ENCODE assay signal across 24 cellular contexts in genomic region chr20:49346682-49347081, GRCh38.
DNase-seq lines count a peak whose midpoint lies in the region; ATAC-seq, FAIRE-seq and TF ChIP-seq lines count a peak whose summit lies in the region.
"Had no signal": no experiment of that assay in that cellular context is flagged by ENCODE, and none has a peak within 500 bp of the region (broad histone marks: within the 10 kb centered on the region; RNA-seq: fewer than 3 reads in every experiment).

No MANE protein-coding gene starts in this region.

- no peak for TF ChIP-seq EP300 in A549 (IDR thresholded peaks at IDR 0.05)

- H3K4me2 ChIP-seq in A549: no peak overlapping the region; the same call in 2 of the 3 replicates
- H3K4me2 ChIP-seq in OCI-LY7 (ENCODE audit: low read length): no peak overlapping the region

- no peak overlapping the region for H3K4me3 Mint-ChIP-seq in mesothelial cell of epicardium
- H3K4me3 Mint-ChIP-seq: activated T-cell treated with anti-CD3 and anti-CD28 coated beads, Interleukin-2, amount 50 U/mL, for 24 hours; CD8-positive, alpha-beta T cell; stimulated activated naive CD8-positive, alpha-beta T cell treated with anti-CD3 and anti-CD28 coated beads, Interleukin-15, Interleukin-2, amounts not matched to agents 100 ng/mL and 50 ng/mL, for 24 hours had no signal

- TF ChIP-seq CTCF in A549 (IDR thresholded peaks at IDR 0.05): no peak
- TF ChIP-seq CTCF in mesothelial cell of epicardium (IDR thresholded peaks at IDR 0.05; ENCODE audit: unreplicated experiment): no peak
- TF ChIP-seq CTCF in OCI-LY7 (conservative IDR thresholded peaks at IDR 0.05; ENCODE audit: low read length): no peak

- H3K79me2 ChIP-seq in OCI-LY7 (ENCODE audit: insufficient read depth, low read depth, low read length): no peaks in the 10 kb centered on the region

- H3K4me1 ChIP-seq in A549 (peaks cover 46% of the 10 kb centered on the region), OCI-LY7 (ENCODE audit: insufficient read depth, low read length, poor library complexity, severe bottlenecking) (no peaks in the 10 kb centered on the region)
- H3K4me1 ChIP-seq: upper lobe of right lung had no signal

- no peaks in the 10 kb centered on the region for H4K20me1 ChIP-seq in OCI-LY7 (ENCODE audit: insufficient read depth, low read length)

- H3K27me3 Mint-ChIP-seq in mesothelial cell of epicardium (ENCODE audit: low read depth): peaks cover 16% of the 10 kb centered on the region
- H3K27me3 Mint-ChIP-seq: stimulated activated naive CD8-positive, alpha-beta T cell treated with anti-CD3 and anti-CD28 coated beads, Interleukin-15, Interleukin-2, amounts not matched to agents 100 ng/mL and 50 ng/mL, for 24 hours had no signal

- intact Hi-C loops in OCI-LY7 (cut with micrococcal nuclease; ENCODE audit: unreplicated experiment): no loop called here

- POLR2A ChIA-PET in A549 (lab: Yijun Ruan, JAX) (no interaction called here), OCI-LY7 (lab: Charles Lee) (interaction anchor here (0.6 kb wide), 1 partner anchor 360 kb away, joined by 4 read pairs; no protein-coding TSS in a partner anchor)

- ATAC-seq in A549 (peak in 1 of 2 experiments; percentile 36; a peak in 3 of 6 replicates), GM21381 (IDR thresholded peaks at IDR 0.05; ENCODE audit: unreplicated experiment) (no peak)
- ATAC-seq: activated naive CD4-positive, alpha-beta T cell treated with anti-CD3 and anti-CD28 coated beads, Interleukin-2, amount 50 U/mL, for 72 hours; CD8-positive, alpha-beta T cell; gastroesophageal sphincter; left colon; upper lobe of right lung had no signal

- H3K9me3 ChIP-seq in A549: no peaks in the 10 kb centered on the region
- no peaks in the 10 kb centered on the region for H3K9me3 ChIP-seq in OCI-LY7 (ENCODE audit: low read length)
- H3K9me3 ChIP-seq: gastroesophageal sphincter, right atrium auricular region, upper lobe of right lung had no signal

- no peaks in the 10 kb centered on the region for H3K9me2 ChIP-seq in OCI-LY7 (ENCODE audit: insufficient read depth, low read length)

- DNase-seq in A549 (ENCODE audit: low read depth in 1 of 2, low spot score in 1 of 2) (no peak), H54 (ENCODE audit: insufficient read length, low spot score) (peak; percentile 20), mesothelial cell of epicardium (ENCODE audit: low spot score in 2 of 2, unreplicated experiment in 2 of 2) (no peak), NCI-H2107 treated with DMSO at 0.1 percent for 48 hours (lab: John Stamatoyannopoulos, UW; ENCODE audit: unreplicated experiment) (no peak), amniotic stem cell (lab: John Stamatoyannopoulos, UW) (no peak), OCI-LY7 (ENCODE audit: low spot score) (no peak)
- DNase-seq: activated CD4-positive, alpha-beta T cell treated with anti-CD3 and anti-CD28 coated beads, Interleukin-2, amount 50 U/mL, for 4 hours; activated T-cell treated with anti-CD3 and anti-CD28 coated beads, Interleukin-2, amount 50 U/mL, for 24 hours; CD8-positive, alpha-beta T cell; dermis blood vessel endothelial cell; erythroblast; Karpas-422; left colon; NCI-H1105; NCI-H2171 treated with DMSO at 0.1 percent for 48 hours; nucleus accumbens; T-helper 1 cell; upper lobe of right lung had no signal

- H2AFZ ChIP-seq in OCI-LY7 (ENCODE audit: low read length): no peak overlapping the region

- WGBS in A549 (ENCODE audit: missing lambda C conversion rate): 76% methylated on average over 3 of the region's 3 CpGs

- TF ChIP-seq RAD21 in A549 (conservative IDR thresholded peaks at IDR 0.05 in 1 of 2, IDR thresholded peaks at IDR 0.05 in 1 of 2): no peak

- no peak for FAIRE-seq in A549 (lab: Jason Lieb, UNC)
- FAIRE-seq in H54 (lab: Jason Lieb, UNC): no peak

- H3K4me3 ChIP-seq in A549 (no peak overlapping the region), OCI-LY7 (ENCODE audit: low read depth, low read length, poor library complexity, severe bottlenecking) (no peak overlapping the region)
- H3K4me3 ChIP-seq: gastroesophageal sphincter, right atrium auricular region, upper lobe of right lung had no signal

- H3K36me3 ChIP-seq in OCI-LY7 (ENCODE audit: insufficient read depth, low read length): no peaks in the 10 kb centered on the region
- H3K36me3 ChIP-seq: gastroesophageal sphincter, right atrium auricular region, upper lobe of right lung had no signal

- H3K27ac Mint-ChIP-seq in mesothelial cell of epicardium: peak overlapping the region; percentile 21
- H3K27ac Mint-ChIP-seq: activated naive CD4-positive, alpha-beta T cell treated with anti-CD3 and anti-CD28 coated beads, Interleukin-2, amount 50 U/mL, for 72 hours; activated T-cell treated with anti-CD3 and anti-CD28 coated beads, Interleukin-2, amount 50 U/mL, for 24 hours; CD8-positive, alpha-beta T cell; stimulated activated naive CD8-positive, alpha-beta T cell treated with anti-CD3 and anti-CD28 coated beads, Interleukin-15, Interleukin-2, amounts not matched to agents 100 ng/mL and 50 ng/mL, for 24 hours had no signal

- BruUV-seq in OCI-LY7 (replicated peaks; lab: Mats Ljungman, UMichigan): no TSS peak

- CTCF ChIA-PET in A549 (lab: Yijun Ruan, JAX) (interaction anchor here (0.6 to 7.5 kb wide), 9 partner anchors 9 to 938 kb away, joined by 3 to 66 read pairs (median 7); no protein-coding TSS in a partner anchor), OCI-LY7 (lab: Charles Lee; ENCODE audit: unreplicated experiment) (no interaction called here)

- H3K27ac ChIP-seq in A549: peak overlapping the region; percentile 85; a peak in 5 of 6 replicates
- peak overlapping the region; percentile 60 for H3K27ac ChIP-seq in angular gyrus (ENCODE audit: low read depth, low read length)
- no peak overlapping the region for H3K27ac ChIP-seq in OCI-LY7 (ENCODE audit: low read depth, low read length, poor library complexity, severe bottlenecking)
- H3K27ac ChIP-seq: right atrium auricular region, upper lobe of right lung had no signal

- peaks cover 15% of the 10 kb centered on the region for H3K4me1 Mint-ChIP-seq in mesothelial cell of epicardium

- H3K9me3 Mint-ChIP-seq in mesothelial cell of epicardium: no peaks in the 10 kb centered on the region
- H3K9me3 Mint-ChIP-seq: activated naive CD4-positive, alpha-beta T cell treated with anti-CD3 and anti-CD28 coated beads, Interleukin-2, amount 50 U/mL, for 72 hours; activated T-cell treated with anti-CD3 and anti-CD28 coated beads, Interleukin-2, amount 50 U/mL, for 24 hours; CD8-positive, alpha-beta T cell; stimulated activated naive CD8-positive, alpha-beta T cell treated with anti-CD3 and anti-CD28 coated beads, Interleukin-15, Interleukin-2, amounts not matched to agents 100 ng/mL and 50 ng/mL, for 24 hours had no signal

- TF ChIP-seq POLR2A in A549 (IDR thresholded peaks at IDR 0.05; ENCODE audit: low read length): no peak
- TF ChIP-seq POLR2A in H54 (IDR thresholded peaks at IDR 0.05; ENCODE audit: low read depth, low read length): no peak

- no peaks in the 10 kb centered on the region for H3K36me3 Mint-ChIP-seq in mesothelial cell of epicardium
- H3K36me3 Mint-ChIP-seq: activated naive CD4-positive, alpha-beta T cell treated with anti-CD3 and anti-CD28 coated beads, Interleukin-2, amount 50 U/mL, for 72 hours; CD8-positive, alpha-beta T cell had no signal

TF ChIP-seq in A549, 52 proteins besides CTCF, POLR2A, EP300 and RAD21:
- TF ChIP-seq ELK1 (IDR thresholded peaks at IDR 0.05; ENCODE audit: low read depth, low read length): no peak
- no peak for TF ChIP-seq HOXB5 (CRISPR knock-in tag; IDR thresholded peaks at IDR 0.05)
- TF ChIP-seq RNF2 (IDR thresholded peaks at IDR 0.05; ENCODE audit: borderline replicate concordance, low read depth): no peak
- TF ChIP-seq ZNF302 (CRISPR knock-in tag; IDR thresholded peaks at IDR 0.05): no peak
- TF ChIP-seq KDM5A (IDR thresholded peaks at IDR 0.05): no peak
